In the genomic region with DNA sequence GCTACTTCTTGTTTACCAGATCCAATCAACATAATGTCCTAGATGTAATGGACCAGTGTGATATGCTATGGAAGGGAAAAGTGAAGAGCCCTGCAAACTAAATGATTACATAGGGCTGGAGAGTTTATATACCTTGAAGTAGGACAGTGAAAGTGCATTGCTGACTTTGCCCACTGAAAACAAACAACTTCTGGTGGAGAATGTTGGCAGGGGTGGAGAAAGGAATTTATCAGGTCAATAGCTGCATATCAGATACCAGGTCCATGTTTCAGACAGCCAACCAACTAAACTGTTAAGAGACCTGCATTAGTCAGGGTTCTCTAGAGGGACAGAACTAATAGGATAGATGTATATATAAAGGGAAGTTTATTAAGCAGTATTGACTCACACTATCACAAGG, we compare ENCODE assay signal across 27 cellular contexts.
"Had no signal": no experiment of that assay in that cellular context is flagged by ENCODE, and none has a peak within 500 bp of the region (broad histone marks: within the 10 kb centered on the region; RNA-seq: fewer than 3 reads in every experiment).

No MANE protein-coding gene starts in this region.

- FAIRE-seq: pancreas had no signal

- H3K4me3 ChIP-seq: pancreas, prostate gland, skin epidermis, smooth muscle cell, spleen, suprapubic skin, testis, tibial artery, transverse colon, upper lobe of right lung, uterus had no signal

- H3K4me2 ChIP-seq: smooth muscle cell had no signal

- H3K27me3 ChIP-seq: neutrophil, pancreas, suprapubic skin, testis, tibial artery, transverse colon, upper lobe of right lung, uterus had no signal

- ATAC-seq: naive thymus-derived CD8-positive, alpha-beta T cell; pancreas; right cardiac atrium; sciatic nerve; stimulated activated memory B cell treated with anti-CD40 and anti-IgM and Interleukin-4, amounts not matched to agents 10 μg/mL and 1 μg/mL and 100 μg/mL, for 72 hours; stimulated activated naive CD8-positive, alpha-beta T cell treated with anti-CD3 and anti-CD28 coated beads, Interleukin-15, amount 100 ng/mL, for 72 hours; stimulated activated naive CD8-positive, alpha-beta T cell treated with anti-CD3 and anti-CD28 coated beads, Interleukin-15, Interleukin-2, amounts not matched to agents 100 U/mL and 50 U/mL, for 24 hours; upper lobe of right lung had no signal

- H3K36me3 ChIP-seq: neutrophil, pancreas, prostate gland, spleen, suprapubic skin, tibial artery, transverse colon, upper lobe of right lung, uterus had no signal

- H3K27ac ChIP-seq: neutrophil, pancreas, prostate gland, skin epidermis, spleen, suprapubic skin, testis, tibial artery, transverse colon, upper lobe of right lung, uterus had no signal

- DNase-seq: naive thymus-derived CD8-positive, alpha-beta T cell; nephron progenitor cell; nucleus accumbens; pancreas; right cardiac atrium; spleen; stimulated activated CD4-positive, alpha-beta T cell treated with anti-CD3 and anti-CD28 coated beads, Interleukin-12 subunit alpha, Interleukin-12 subunit beta, amount 100 ng/mL, for 4 hours; stimulated activated CD4-positive, alpha-beta T cell treated with anti-CD3 and anti-CD28 coated beads, Interleukin-1b, Interleukin-23, amount 100 ng/mL, for 48 hours; stimulated activated CD4-positive, alpha-beta T cell treated with anti-CD3 and anti-CD28 coated beads, Interleukin-4, amount 100 ng/mL, for 1 hour; stimulated activated CD4-positive, alpha-beta T cell treated with anti-CD3 and anti-CD28 coated beads, Interleukin-4, amount 100 ng/mL, for 4 hours; stimulated activated CD8-positive, alpha-beta memory T cell treated with anti-CD3 and anti-CD28 coated beads, Interleukin-4, amount 100 ng/mL, for 48 hours; stimulated activated naive CD4-positive, alpha-beta T cell; stimulated activated naive CD8-positive, alpha-beta T cell treated with anti-CD3 and anti-CD28 coated beads, Interleukin-15, amount 100 ng/mL, for 72 hours; stimulated activated naive CD8-positive, alpha-beta T cell treated with anti-CD3 and anti-CD28 coated beads, Interleukin-15, Interleukin-2, amounts not matched to agents 100 U/mL and 50 U/mL, for 24 hours; substantia nigra; testis; tibial artery; transverse colon; upper lobe of right lung; uterus had no signal

- H3K4me1 ChIP-seq: pancreas, prostate gland, spleen, suprapubic skin, testis, transverse colon, upper lobe of right lung, uterus had no signal

- H3K9me3 ChIP-seq: neutrophil, pancreas, prostate gland, suprapubic skin, testis, tibial artery, upper lobe of right lung, uterus had no signal
